2 cellular contexts compared by ENCODE assay signal in genomic region chr22:36152819-36153218, GRCh38. TPM values are rescaled to one million over a fixed set of nuclear protein-coding genes. Genes with fewer than 3 reads are reported as not detected.
"Had no signal": no experiment of that assay in that cellular context is flagged by ENCODE, and none has a peak within 500 bp of the region (broad histone marks: within the 10 kb centered on the region; RNA-seq: fewer than 3 reads in every experiment).

No MANE protein-coding gene starts in this region.

RNA-seq across cellular contexts. Expression of gene APOL3, which starts 7.7 kb away (rescaled TPM):
- total RNA-seq: cardiac muscle cell, SJCRH30 had no signal
- polyA plus RNA-seq: cardiac muscle cell had no signal

RNA-seq across cellular contexts. Expression of gene APOL4, which starts 48.8 kb away (rescaled TPM):
- polyA plus RNA-seq: cardiac muscle cell had no signal
